Comparison of ENCODE assay signal across 1 cellular context in genomic region chr17:63450551-63450950, GRCh38.
TF ChIP-seq lines count a peak whose summit lies in the region.

No MANE protein-coding gene starts in this region.

TF ChIP-seq in K562, 482 proteins besides CTCF, POLR2A, EP300 and RAD21 (continued from another document):
- TF ChIP-seq, protein P1, sequence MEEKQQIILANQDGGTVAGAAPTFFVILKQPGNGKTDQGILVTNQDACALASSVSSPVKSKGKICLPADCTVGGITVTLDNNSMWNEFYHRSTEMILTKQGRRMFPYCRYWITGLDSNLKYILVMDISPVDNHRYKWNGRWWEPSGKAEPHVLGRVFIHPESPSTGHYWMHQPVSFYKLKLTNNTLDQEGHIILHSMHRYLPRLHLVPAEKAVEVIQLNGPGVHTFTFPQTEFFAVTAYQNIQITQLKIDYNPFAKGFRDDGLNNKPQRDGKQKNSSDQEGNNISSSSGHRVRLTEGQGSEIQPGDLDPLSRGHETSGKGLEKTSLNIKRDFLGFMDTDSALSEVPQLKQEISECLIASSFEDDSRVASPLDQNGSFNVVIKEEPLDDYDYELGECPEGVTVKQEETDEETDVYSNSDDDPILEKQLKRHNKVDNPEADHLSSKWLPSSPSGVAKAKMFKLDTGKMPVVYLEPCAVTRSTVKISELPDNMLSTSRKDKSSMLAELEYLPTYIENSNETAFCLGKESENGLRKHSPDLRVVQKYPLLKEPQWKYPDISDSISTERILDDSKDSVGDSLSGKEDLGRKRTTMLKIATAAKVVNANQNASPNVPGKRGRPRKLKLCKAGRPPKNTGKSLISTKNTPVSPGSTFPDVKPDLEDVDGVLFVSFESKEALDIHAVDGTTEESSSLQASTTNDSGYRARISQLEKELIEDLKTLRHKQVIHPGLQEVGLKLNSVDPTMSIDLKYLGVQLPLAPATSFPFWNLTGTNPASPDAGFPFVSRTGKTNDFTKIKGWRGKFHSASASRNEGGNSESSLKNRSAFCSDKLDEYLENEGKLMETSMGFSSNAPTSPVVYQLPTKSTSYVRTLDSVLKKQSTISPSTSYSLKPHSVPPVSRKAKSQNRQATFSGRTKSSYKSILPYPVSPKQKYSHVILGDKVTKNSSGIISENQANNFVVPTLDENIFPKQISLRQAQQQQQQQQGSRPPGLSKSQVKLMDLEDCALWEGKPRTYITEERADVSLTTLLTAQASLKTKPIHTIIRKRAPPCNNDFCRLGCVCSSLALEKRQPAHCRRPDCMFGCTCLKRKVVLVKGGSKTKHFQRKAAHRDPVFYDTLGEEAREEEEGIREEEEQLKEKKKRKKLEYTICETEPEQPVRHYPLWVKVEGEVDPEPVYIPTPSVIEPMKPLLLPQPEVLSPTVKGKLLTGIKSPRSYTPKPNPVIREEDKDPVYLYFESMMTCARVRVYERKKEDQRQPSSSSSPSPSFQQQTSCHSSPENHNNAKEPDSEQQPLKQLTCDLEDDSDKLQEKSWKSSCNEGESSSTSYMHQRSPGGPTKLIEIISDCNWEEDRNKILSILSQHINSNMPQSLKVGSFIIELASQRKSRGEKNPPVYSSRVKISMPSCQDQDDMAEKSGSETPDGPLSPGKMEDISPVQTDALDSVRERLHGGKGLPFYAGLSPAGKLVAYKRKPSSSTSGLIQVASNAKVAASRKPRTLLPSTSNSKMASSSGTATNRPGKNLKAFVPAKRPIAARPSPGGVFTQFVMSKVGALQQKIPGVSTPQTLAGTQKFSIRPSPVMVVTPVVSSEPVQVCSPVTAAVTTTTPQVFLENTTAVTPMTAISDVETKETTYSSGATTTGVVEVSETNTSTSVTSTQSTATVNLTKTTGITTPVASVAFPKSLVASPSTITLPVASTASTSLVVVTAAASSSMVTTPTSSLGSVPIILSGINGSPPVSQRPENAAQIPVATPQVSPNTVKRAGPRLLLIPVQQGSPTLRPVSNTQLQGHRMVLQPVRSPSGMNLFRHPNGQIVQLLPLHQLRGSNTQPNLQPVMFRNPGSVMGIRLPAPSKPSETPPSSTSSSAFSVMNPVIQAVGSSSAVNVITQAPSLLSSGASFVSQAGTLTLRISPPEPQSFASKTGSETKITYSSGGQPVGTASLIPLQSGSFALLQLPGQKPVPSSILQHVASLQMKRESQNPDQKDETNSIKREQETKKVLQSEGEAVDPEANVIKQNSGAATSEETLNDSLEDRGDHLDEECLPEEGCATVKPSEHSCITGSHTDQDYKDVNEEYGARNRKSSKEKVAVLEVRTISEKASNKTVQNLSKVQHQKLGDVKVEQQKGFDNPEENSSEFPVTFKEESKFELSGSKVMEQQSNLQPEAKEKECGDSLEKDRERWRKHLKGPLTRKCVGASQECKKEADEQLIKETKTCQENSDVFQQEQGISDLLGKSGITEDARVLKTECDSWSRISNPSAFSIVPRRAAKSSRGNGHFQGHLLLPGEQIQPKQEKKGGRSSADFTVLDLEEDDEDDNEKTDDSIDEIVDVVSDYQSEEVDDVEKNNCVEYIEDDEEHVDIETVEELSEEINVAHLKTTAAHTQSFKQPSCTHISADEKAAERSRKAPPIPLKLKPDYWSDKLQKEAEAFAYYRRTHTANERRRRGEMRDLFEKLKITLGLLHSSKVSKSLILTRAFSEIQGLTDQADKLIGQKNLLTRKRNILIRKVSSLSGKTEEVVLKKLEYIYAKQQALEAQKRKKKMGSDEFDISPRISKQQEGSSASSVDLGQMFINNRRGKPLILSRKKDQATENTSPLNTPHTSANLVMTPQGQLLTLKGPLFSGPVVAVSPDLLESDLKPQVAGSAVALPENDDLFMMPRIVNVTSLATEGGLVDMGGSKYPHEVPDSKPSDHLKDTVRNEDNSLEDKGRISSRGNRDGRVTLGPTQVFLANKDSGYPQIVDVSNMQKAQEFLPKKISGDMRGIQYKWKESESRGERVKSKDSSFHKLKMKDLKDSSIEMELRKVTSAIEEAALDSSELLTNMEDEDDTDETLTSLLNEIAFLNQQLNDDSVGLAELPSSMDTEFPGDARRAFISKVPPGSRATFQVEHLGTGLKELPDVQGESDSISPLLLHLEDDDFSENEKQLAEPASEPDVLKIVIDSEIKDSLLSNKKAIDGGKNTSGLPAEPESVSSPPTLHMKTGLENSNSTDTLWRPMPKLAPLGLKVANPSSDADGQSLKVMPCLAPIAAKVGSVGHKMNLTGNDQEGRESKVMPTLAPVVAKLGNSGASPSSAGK (IDR thresholded peaks at IDR 0.05): peak; percentile 43; the same call in 1 of the 2 replicates
- TF ChIP-seq LEF1 (IDR thresholded peaks at IDR 0.05): no peak
- no peak for TF ChIP-seq CREB1 (IDR thresholded peaks at IDR 0.05)
- TF ChIP-seq CREB1 (CRISPR knock-in tag; IDR thresholded peaks at IDR 0.05): 0 out of 2 replicates have a peak, but pooled peaks have one; percentile 21
- TF ChIP-seq NFYB (IDR thresholded peaks at IDR 0.05; ENCODE audit: extremely low read depth, insufficient read length): no peak
- no peak for TF ChIP-seq SP2 (IDR thresholded peaks at IDR 0.05; ENCODE audit: extremely low read depth, low read depth, low read length, poor library complexity, severe bottlenecking)
- no peak for TF ChIP-seq HOXB6 (CRISPR knock-in tag; IDR thresholded peaks at IDR 0.05; ENCODE audit: borderline replicate concordance)
- TF ChIP-seq MAX (CRISPR knock-in tag; IDR thresholded peaks at IDR 0.05): peak; percentile 51
- TF ChIP-seq BRF1 (IDR thresholded peaks at IDR 0.05; ENCODE audit: borderline replicate concordance, extremely low read depth, insufficient read length): no peak
- TF ChIP-seq, protein P2, sequence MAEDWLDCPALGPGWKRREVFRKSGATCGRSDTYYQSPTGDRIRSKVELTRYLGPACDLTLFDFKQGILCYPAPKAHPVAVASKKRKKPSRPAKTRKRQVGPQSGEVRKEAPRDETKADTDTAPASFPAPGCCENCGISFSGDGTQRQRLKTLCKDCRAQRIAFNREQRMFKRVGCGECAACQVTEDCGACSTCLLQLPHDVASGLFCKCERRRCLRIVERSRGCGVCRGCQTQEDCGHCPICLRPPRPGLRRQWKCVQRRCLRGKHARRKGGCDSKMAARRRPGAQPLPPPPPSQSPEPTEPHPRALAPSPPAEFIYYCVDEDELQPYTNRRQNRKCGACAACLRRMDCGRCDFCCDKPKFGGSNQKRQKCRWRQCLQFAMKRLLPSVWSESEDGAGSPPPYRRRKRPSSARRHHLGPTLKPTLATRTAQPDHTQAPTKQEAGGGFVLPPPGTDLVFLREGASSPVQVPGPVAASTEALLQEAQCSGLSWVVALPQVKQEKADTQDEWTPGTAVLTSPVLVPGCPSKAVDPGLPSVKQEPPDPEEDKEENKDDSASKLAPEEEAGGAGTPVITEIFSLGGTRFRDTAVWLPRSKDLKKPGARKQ (CRISPR knock-in tag; IDR thresholded peaks at IDR 0.05): no peak
- TF ChIP-seq, protein P3, sequence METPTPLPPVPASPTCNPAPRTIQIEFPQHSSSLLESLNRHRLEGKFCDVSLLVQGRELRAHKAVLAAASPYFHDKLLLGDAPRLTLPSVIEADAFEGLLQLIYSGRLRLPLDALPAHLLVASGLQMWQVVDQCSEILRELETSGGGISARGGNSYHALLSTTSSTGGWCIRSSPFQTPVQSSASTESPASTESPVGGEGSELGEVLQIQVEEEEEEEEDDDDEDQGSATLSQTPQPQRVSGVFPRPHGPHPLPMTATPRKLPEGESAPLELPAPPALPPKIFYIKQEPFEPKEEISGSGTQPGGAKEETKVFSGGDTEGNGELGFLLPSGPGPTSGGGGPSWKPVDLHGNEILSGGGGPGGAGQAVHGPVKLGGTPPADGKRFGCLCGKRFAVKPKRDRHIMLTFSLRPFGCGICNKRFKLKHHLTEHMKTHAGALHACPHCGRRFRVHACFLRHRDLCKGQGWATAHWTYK (CRISPR knock-in tag; IDR thresholded peaks at IDR 0.05): no peak
- no peak for TF ChIP-seq CHCHD3 (CRISPR knock-in tag; IDR thresholded peaks at IDR 0.05)
